Comparison of ENCODE assay signal across 14 cellular contexts in genomic region chr18:50644146-50644545, GRCh38.
DNase-seq lines count a peak whose midpoint lies in the region; ATAC-seq and TF ChIP-seq lines count a peak whose summit lies in the region.
"Had no signal": no experiment of that assay in that cellular context is flagged by ENCODE, and none has a peak within 500 bp of the region (broad histone marks: within the 10 kb centered on the region; RNA-seq: fewer than 3 reads in every experiment).

No MANE protein-coding gene starts in this region.

- no peaks in the 10 kb centered on the region for H3K36me3 ChIP-seq in GM23338 (ENCODE audit: insufficient read depth)
- no peaks in the 10 kb centered on the region for H3K36me3 ChIP-seq in neural progenitor cell

- no peak; the same call in 2 of the 3 replicates for ATAC-seq in GM23338
- no peak for ATAC-seq in activated naive CD4-positive, alpha-beta T cell treated with anti-CD3 and anti-CD28 coated beads, Interleukin-2, amount 50 U/mL, for 72 hours
- ATAC-seq in foreskin keratinocyte: no peak

- H3K4me3 ChIP-seq in GM23338: no peak overlapping the region
- no peak overlapping the region for H3K4me3 ChIP-seq in neural progenitor cell

- H3K4me1 Mint-ChIP-seq in GM23338 (peaks cover 17% of the 10 kb centered on the region), neural progenitor cell (peaks cover 39% of the 10 kb centered on the region)
- H3K4me1 Mint-ChIP-seq: CD4-positive, alpha-beta memory T cell had no signal

- H3K36me3 Mint-ChIP-seq in GM23338 (ENCODE audit: low read depth): no peaks in the 10 kb centered on the region
- no peaks in the 10 kb centered on the region for H3K36me3 Mint-ChIP-seq in neural progenitor cell
- H3K36me3 Mint-ChIP-seq in activated naive CD4-positive, alpha-beta T cell treated with anti-CD3 and anti-CD28 coated beads, Interleukin-2, amount 50 U/mL, for 72 hours: no peaks in the 10 kb centered on the region
- H3K36me3 Mint-ChIP-seq: CD4-positive, alpha-beta memory T cell had no signal

- H3K27me3 Mint-ChIP-seq in GM23338 (ENCODE audit: insufficient read depth, low read depth, poor library complexity) (peaks cover 2% of the 10 kb centered on the region), neural progenitor cell (ENCODE audit: insufficient read depth, low read depth) (peaks cover 3% of the 10 kb centered on the region)

- H4K20me1 ChIP-seq in GM23338 (replicated peaks; ENCODE audit: insufficient read depth) (no peaks in the 10 kb centered on the region), neural progenitor cell (ENCODE audit: low read depth) (peaks cover 5% of the 10 kb centered on the region)

- no peak for DNase-seq in GM23338 (ENCODE audit: low spot score)
- peak; percentile 38 for DNase-seq in NCI-H69 (lab: John Stamatoyannopoulos, UW)
- no peak for DNase-seq in caudate nucleus (lab: John Stamatoyannopoulos, UW)
- DNase-seq in neural progenitor cell (ENCODE audit: low spot score): no peak
- no peak for DNase-seq in NCI-H1092 (lab: John Stamatoyannopoulos, UW)
- no peak for DNase-seq in activated naive CD4-positive, alpha-beta T cell treated with anti-CD3 and anti-CD28 coated beads, Interleukin-2, amount 50 U/mL, for 72 hours (ENCODE audit: low spot score in 2 of 2)
- no peak for DNase-seq in RWPE1 (ENCODE audit: low spot score)
- no peak for DNase-seq in foreskin keratinocyte
- DNase-seq: C1 segment of cervical spinal cord; CD4-positive, alpha-beta memory T cell; COR-L47; DMS79 treated with DMSO at 0.1 percent for 48 hours; GF-D8 had no signal

- no peak overlapping the region for H3K9ac ChIP-seq in neural progenitor cell

- CTCF ChIA-PET in RWPE1 (lab: Yijun Ruan, JAX): no interaction called here

- no peak overlapping the region for H3K4me2 ChIP-seq in GM23338
- H3K4me2 ChIP-seq in neural progenitor cell: no peak overlapping the region

- H3K4me3 Mint-ChIP-seq in GM23338 (no peak overlapping the region; the same call in 2 of the 3 replicates), neural progenitor cell (no peak overlapping the region)
- H3K4me3 Mint-ChIP-seq: CD4-positive, alpha-beta memory T cell; H9 had no signal

- H3F3A ChIP-seq in GM23338 (replicated peaks; ENCODE audit: low read depth): no peaks in the 10 kb centered on the region
- peaks cover 15% of the 10 kb centered on the region for H3F3A ChIP-seq in neural progenitor cell (ENCODE audit: low read depth)

- no peaks in the 10 kb centered on the region for H3K79me2 ChIP-seq in GM23338 (replicated peaks; ENCODE audit: insufficient read depth)
- no peaks in the 10 kb centered on the region for H3K79me2 ChIP-seq in neural progenitor cell (ENCODE audit: low read depth)

- no peaks in the 10 kb centered on the region for H3K9me3 Mint-ChIP-seq in GM23338
- no peaks in the 10 kb centered on the region for H3K9me3 Mint-ChIP-seq in neural progenitor cell
- no peaks in the 10 kb centered on the region for H3K9me3 Mint-ChIP-seq in activated naive CD4-positive, alpha-beta T cell treated with anti-CD3 and anti-CD28 coated beads, Interleukin-2, amount 50 U/mL, for 72 hours
- H3K9me3 Mint-ChIP-seq: CD4-positive, alpha-beta memory T cell; H9 had no signal

- H3K27ac ChIP-seq in GM23338 (ENCODE audit: low read depth) (no peak overlapping the region), caudate nucleus (ENCODE audit: low read depth, low read length) (peak overlapping the region; percentile 27), neural progenitor cell (no peak overlapping the region), RWPE1 (no peak overlapping the region), foreskin keratinocyte (no peak overlapping the region)

- POLR2A ChIA-PET in RWPE1 (lab: Yijun Ruan, JAX; ENCODE audit: low non-redundant PET): no interaction called here

- H2AFZ ChIP-seq in GM23338 (peak overlapping the region; percentile 96), neural progenitor cell (replicated peaks) (peak overlapping the region; percentile 42)

- H3K27me3 ChIP-seq in GM23338 (ENCODE audit: insufficient read depth) (no peaks in the 10 kb centered on the region), neural progenitor cell (no peaks in the 10 kb centered on the region), foreskin keratinocyte (peaks cover 3% of the 10 kb centered on the region)

- no peak for TF ChIP-seq CTCF in GM23338 (conservative IDR thresholded peaks at IDR 0.05; ENCODE audit: low read depth in 2 of 2)
- TF ChIP-seq CTCF in neural progenitor cell (IDR thresholded peaks at IDR 0.05): no peak
- no peak for TF ChIP-seq CTCF in RWPE1 (conservative IDR thresholded peaks at IDR 0.05; ENCODE audit: low read depth)
- TF ChIP-seq CTCF in foreskin keratinocyte (conservative IDR thresholded peaks at IDR 0.05): no peak

- H3K9me3 ChIP-seq in neural progenitor cell (ENCODE audit: low read depth): no peaks in the 10 kb centered on the region

- no peak overlapping the region for H3K27ac Mint-ChIP-seq in GM23338
- no peak overlapping the region for H3K27ac Mint-ChIP-seq in neural progenitor cell
- no peak overlapping the region for H3K27ac Mint-ChIP-seq in activated naive CD4-positive, alpha-beta T cell treated with anti-CD3 and anti-CD28 coated beads, Interleukin-2, amount 50 U/mL, for 72 hours
- H3K27ac Mint-ChIP-seq: CD4-positive, alpha-beta memory T cell had no signal

- H3K4me1 ChIP-seq in GM23338 (ENCODE audit: insufficient read depth) (no peaks in the 10 kb centered on the region), neural progenitor cell (peaks cover 27% of the 10 kb centered on the region), foreskin keratinocyte (no peaks in the 10 kb centered on the region)

- H3K9me2 ChIP-seq in GM23338 (ENCODE audit: insufficient read depth): no peaks in the 10 kb centered on the region

TF ChIP-seq in GM23338, 12 proteins besides CTCF, POLR2A, EP300 and RAD21 (continues in another document):
- TF ChIP-seq POLR2AphosphoS5 (IDR thresholded peaks at IDR 0.05; ENCODE audit: low read depth) (no peak), NANOG (IDR thresholded peaks at IDR 0.05; ENCODE audit: borderline replicate concordance) (no peak), EZH2phosphoT487 (IDR thresholded peaks at IDR 0.05; ENCODE audit: unreplicated experiment) (no peak), JUNB (IDR thresholded peaks at IDR 0.05; ENCODE audit: unreplicated experiment) (no peak), REST (IDR thresholded peaks at IDR 0.05; ENCODE audit: unreplicated experiment) (no peak), ZNF331 (CRISPR knock-in tag; IDR thresholded peaks at IDR 0.05; ENCODE audit: low read depth) (no peak)
